In the genomic region with DNA sequence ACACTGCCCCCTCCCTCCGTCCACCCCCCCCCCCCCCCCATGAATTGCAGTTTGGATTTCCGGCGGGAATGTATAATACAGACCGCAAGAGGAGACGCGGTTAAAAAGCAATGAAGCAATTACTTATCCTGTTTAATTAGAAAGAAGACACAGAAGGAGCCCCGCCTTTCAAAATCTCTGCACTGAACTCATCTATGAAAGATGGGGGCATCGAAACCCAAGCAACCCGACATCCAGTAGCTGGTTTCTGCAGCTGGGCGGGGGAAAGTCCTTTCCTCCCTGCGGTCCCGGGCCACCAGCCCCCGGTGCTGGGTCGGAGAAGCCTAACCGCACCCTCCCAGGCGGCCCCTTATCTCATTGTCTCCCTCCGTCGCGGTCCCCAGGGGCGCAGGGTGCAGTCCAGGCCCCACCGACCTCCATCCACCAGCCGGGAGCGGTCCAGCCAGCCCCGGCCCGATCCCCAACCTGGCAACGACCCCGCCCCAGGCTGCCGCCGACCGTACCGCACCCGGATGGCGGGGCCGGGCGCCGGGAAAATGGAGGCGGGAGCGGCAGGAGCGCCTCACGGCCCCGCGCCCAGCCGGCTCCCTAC, we compare ENCODE assay signal across 8 cellular contexts. TPM values are rescaled to one million over a fixed set of nuclear protein-coding genes. Genes with fewer than 3 reads are reported as not detected.
DNase-seq lines count a peak whose midpoint lies in the region; ATAC-seq and TF ChIP-seq lines count a peak whose summit lies in the region.

No MANE protein-coding gene starts in this region.

- H3K27me3 Mint-ChIP-seq in naive thymus-derived CD4-positive, alpha-beta T cell = peaks cover 6 to 70% (median 16%) of the 10 kb centered on the region in 5 donors

- TF ChIP-seq CTCF in AG09309 (IDR thresholded peaks at IDR 0.05; ENCODE audit: control insufficient read depth, insufficient read depth, low read depth, low read length, missing control alignments) (no peak), suprapubic skin (IDR thresholded peaks at IDR 0.05) (no peak)

- peak overlapping the region; percentile 65 for H3K9ac ChIP-seq in endocrine pancreas (ENCODE audit: control insufficient read depth, insufficient read depth, low read length)

- peaks cover 4 to 13% (median 5%) of the 10 kb centered on the region in 5 donors for H3K36me3 Mint-ChIP-seq in naive thymus-derived CD4-positive, alpha-beta T cell

- CTCF ChIA-PET in naive thymus-derived CD4-positive, alpha-beta T cell (lab: Charles Lee) = interaction anchor here (0.6 kb wide), 2 partner anchors 52 to 232 kb away, joined by 3 read pairs; no protein-coding TSS in a partner anchor

- H3K36me3 ChIP-seq in endocrine pancreas (ENCODE audit: control insufficient read depth, insufficient read depth, low read length) (no peaks in the 10 kb centered on the region), suprapubic skin (no peaks in the 10 kb centered on the region)
- peaks cover 0 to 5% (median 0%) of the 10 kb centered on the region in 3 experiments for H3K36me3 ChIP-seq in naive thymus-derived CD4-positive, alpha-beta T cell (ENCODE audit: control insufficient read depth in 2 of 3, insufficient read depth in 3 of 3, low read length in 3 of 3)

- H3K27me3 ChIP-seq in endocrine pancreas (ENCODE audit: control insufficient read depth, insufficient read depth, low read length) (no peaks in the 10 kb centered on the region), suprapubic skin (no peaks in the 10 kb centered on the region)
- H3K27me3 ChIP-seq in naive thymus-derived CD4-positive, alpha-beta T cell (ENCODE audit: control insufficient read depth in 2 of 2, insufficient read depth in 2 of 2, low read length in 2 of 2) = no peaks in the 10 kb centered on the region

- peaks cover 16 to 30% (median 28%) of the 10 kb centered on the region in 7 donors for H3K4me1 Mint-ChIP-seq in naive thymus-derived CD4-positive, alpha-beta T cell

- POLR2A ChIA-PET in naive thymus-derived CD4-positive, alpha-beta T cell (lab: Charles Lee) = interaction anchor here (0.8 to 1.7 kb wide), 7 partner anchors 11 to 253 kb away, joined by 3 to 8 read pairs (median 3); no protein-coding TSS in a partner anchor

- DNase-seq in AG09309 (ENCODE audit: low read depth) (no peak), HuH-7.5 (ENCODE audit: low spot score) (peak; percentile 28), suprapubic skin (ENCODE audit: low spot score in 2 of 2) (peak in 1 of 2 donors; percentile 73), RKO (ENCODE audit: low spot score) (no peak)
- peak; percentile 9 to 17 for DNase-seq in activated CD4-positive, alpha-beta T cell treated with anti-CD3 and anti-CD28 coated beads, Interleukin-2, amount 50 U/mL, for 4 hours
- DNase-seq in naive thymus-derived CD4-positive, alpha-beta T cell = peak in 8 of 9 donors; percentile 13 to 48 (median 41)

- no peak for TF ChIP-seq POLR2A in suprapubic skin (IDR thresholded peaks at IDR 0.05)

- H3K4me3 ChIP-seq in AG09309 (ENCODE audit: control insufficient read depth, low read depth, low read length) (peak overlapping the region; percentile 99), endocrine pancreas (ENCODE audit: control insufficient read depth, insufficient read depth, low read length) (peak overlapping the region; percentile 96), suprapubic skin (peak overlapping the region; percentile 99)
- H3K4me3 ChIP-seq in naive thymus-derived CD4-positive, alpha-beta T cell (ENCODE audit: low read length) = peak overlapping the region; percentile 71

- H3K4me1 ChIP-seq in endocrine pancreas (ENCODE audit: control insufficient read depth, insufficient read depth, low read length) (peaks cover 8% of the 10 kb centered on the region), suprapubic skin (peaks cover 31% of the 10 kb centered on the region)
- peaks cover 10 to 15% of the 10 kb centered on the region in 2 donors for H3K4me1 ChIP-seq in naive thymus-derived CD4-positive, alpha-beta T cell (ENCODE audit: control insufficient read depth in 2 of 2, insufficient read depth in 2 of 2, low read length in 2 of 2)

- peak overlapping the region; percentile 78 to 95 (median 86) for H3K4me3 Mint-ChIP-seq in naive thymus-derived CD4-positive, alpha-beta T cell

- ATAC-seq in GM19438 (IDR thresholded peaks at IDR 0.05; ENCODE audit: low read depth, unreplicated experiment) = peak; percentile 46
- ATAC-seq in naive thymus-derived CD4-positive, alpha-beta T cell = peak; percentile 30

- no peaks in the 10 kb centered on the region for H3K9me3 ChIP-seq in endocrine pancreas (ENCODE audit: control insufficient read depth, low read length)
- no peaks in the 10 kb centered on the region for H3K9me3 ChIP-seq in naive thymus-derived CD4-positive, alpha-beta T cell (ENCODE audit: control insufficient read depth in 2 of 3, low read length in 3 of 3)
- no peaks in the 10 kb centered on the region for H3K9me3 ChIP-seq in suprapubic skin

- 0% methylated on average over 9 of the region's 43 CpGs for WGBS in suprapubic skin

- intact Hi-C loops in naive thymus-derived CD4-positive, alpha-beta T cell (cut with micrococcal nuclease) = loop anchor here (1.0 to 2.0 kb wide), 7 partner anchors 45 to 296 kb away; a partner anchor contains a TSS

- H3K9me3 Mint-ChIP-seq in naive thymus-derived CD4-positive, alpha-beta T cell = peaks cover 0 to 18% (median 12%) of the 10 kb centered on the region in 11 donors

- TF ChIP-seq EP300 in suprapubic skin (IDR thresholded peaks at IDR 0.05) = no peak

- H3K27ac Mint-ChIP-seq in naive thymus-derived CD4-positive, alpha-beta T cell = peak overlapping the region in 3 of 9 donors; percentile 25 to 73 (median 66)

- peak overlapping the region; percentile 49 for H3K27ac ChIP-seq in naive thymus-derived CD4-positive, alpha-beta T cell (ENCODE audit: low read depth, low read length)
- H3K27ac ChIP-seq in suprapubic skin = peak overlapping the region; percentile 98

RNA-seq across cellular contexts. Expression of a gene that starts 0.5 kb away (rescaled TPM):
- total RNA-seq in naive thymus-derived CD4-positive, alpha-beta T cell = 1 to 10 TPM; 1.8 to 5.5 (median 3.0) TPM
- under 1 TPM; 0.57 to 0.91 TPM for polyA plus RNA-seq in naive thymus-derived CD4-positive, alpha-beta T cell
- 10 to 100 TPM; 38.3 to 58.2 (median 49.3) TPM for total RNA-seq in suprapubic skin

Comparison
In these comparisons a context has a peak if more than half of its experiments do, and no peak if none do; other contexts are left out.
1. DNase-seq: peak in HuH-7.5 (single experiment), activated CD4-positive, alpha-beta T cell treated with anti-CD3 and anti-CD28 coated beads, Interleukin-2, amount 50 U/mL, for 4 hours (2 of 2) and naive thymus-derived CD4-positive, alpha-beta T cell (8 of 9); none in AG09309 (single experiment) and RKO (single experiment).
2. RNA of a gene that starts 0.5 kb away (total RNA-seq): 38.3 to 58.2 TPM in suprapubic skin; 1.8 to 5.5 TPM in naive thymus-derived CD4-positive, alpha-beta T cell; every median in the first group is over 4 times any median in the second.
3. Peak in every context shown above with its lines, with median percentiles within 50 percentile points of each other: H3K4me3 ChIP-seq.